In the genomic region with DNA sequence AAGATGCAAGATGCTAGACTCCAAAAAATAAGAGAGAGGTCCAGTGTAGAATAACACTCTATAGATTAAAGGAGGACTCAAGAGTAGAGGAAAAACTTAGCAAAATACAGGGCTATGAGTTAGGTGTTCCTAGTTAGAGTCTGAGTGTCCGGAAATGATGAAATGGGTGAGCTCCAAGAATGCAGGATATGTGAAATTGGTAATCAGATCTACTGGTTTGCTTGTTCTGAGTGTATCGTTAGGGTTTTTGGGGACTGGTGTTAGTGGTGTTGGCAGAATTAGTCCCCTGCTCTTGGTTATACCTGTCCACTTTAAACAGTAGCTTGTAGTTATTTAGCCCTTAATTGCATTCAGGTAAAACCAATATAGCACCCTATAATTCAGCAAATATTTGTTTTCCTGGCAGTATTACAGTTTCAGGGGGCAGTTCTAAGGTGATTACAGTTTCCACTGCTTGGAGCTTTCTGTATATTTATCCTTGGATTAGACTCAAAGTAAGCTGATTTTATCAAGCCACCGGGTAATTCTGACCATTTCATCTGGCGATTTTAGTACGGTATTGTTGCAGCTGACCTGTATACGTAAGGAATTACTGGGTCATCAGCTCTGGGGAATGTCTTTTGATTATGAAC, we compare ENCODE assay signal across 14 cellular contexts.
DNase-seq lines count a peak whose midpoint lies in the region; ATAC-seq and TF ChIP-seq lines count a peak whose summit lies in the region.
"Had no signal": no experiment of that assay in that cellular context is flagged by ENCODE, and none has a peak within 500 bp of the region (broad histone marks: within the 10 kb centered on the region; RNA-seq: fewer than 3 reads in every experiment).

No MANE protein-coding gene starts in this region.

- peak overlapping the region; percentile 79 for H3K4me2 ChIP-seq in BLaER1
- H3K4me2 ChIP-seq in OCI-LY7 (ENCODE audit: low read length): no peak overlapping the region
- H3K4me2 ChIP-seq: smooth muscle cell had no signal

- POLR2A ChIA-PET in OCI-LY7 (lab: Charles Lee): interaction anchor here (1.0 kb wide), 1 partner anchor 9 kb away, joined by 3 read pairs; no protein-coding TSS in a partner anchor

- H3K27me3 ChIP-seq in BLaER1 (no peaks in the 10 kb centered on the region), gastroesophageal sphincter (no peaks in the 10 kb centered on the region)
- H3K27me3 ChIP-seq: SJSA1 had no signal

- 63 to 68% methylated on average over 6 of the region's 6 CpGs for WGBS in gastroesophageal sphincter (ENCODE audit: low coverage in 1 of 2), 2 donors

- peaks cover 25% of the 10 kb centered on the region for H3K4me1 ChIP-seq in BLaER1
- H3K4me1 ChIP-seq in gastroesophageal sphincter: peaks cover 0 to 53% (median 7%) of the 10 kb centered on the region in 3 donors
- no peaks in the 10 kb centered on the region for H3K4me1 ChIP-seq in OCI-LY7 (ENCODE audit: insufficient read depth, low read length, poor library complexity, severe bottlenecking)
- H3K4me1 ChIP-seq: SJSA1 had no signal

- H3K4me3 ChIP-seq in BLaER1: no peak overlapping the region; the same call in 1 of the 2 replicates
- H3K4me3 ChIP-seq in gastroesophageal sphincter: no peak overlapping the region
- H3K4me3 ChIP-seq in OCI-LY7 (ENCODE audit: low read depth, low read length, poor library complexity, severe bottlenecking): no peak overlapping the region
- H3K4me3 ChIP-seq: SJSA1, smooth muscle cell had no signal

- H3K36me3 ChIP-seq in BLaER1: no peaks in the 10 kb centered on the region
- no peaks in the 10 kb centered on the region for H3K36me3 ChIP-seq in gastroesophageal sphincter
- no peaks in the 10 kb centered on the region for H3K36me3 ChIP-seq in OCI-LY7 (ENCODE audit: insufficient read depth, low read length)
- H3K36me3 ChIP-seq: SJSA1 had no signal

- H3K27ac Mint-ChIP-seq in IgD-negative memory B cell: peak overlapping the region in 1 of 3 donors; percentile 7
- peak overlapping the region; percentile 95 for H3K27ac Mint-ChIP-seq in T-helper 1 cell treated with Interleukin-12 subunit alpha and Interleukin-12 subunit beta and Interleukin-4 antibody, amounts not matched to agents 30 μg/mL and 1 μg/mL, for 36 hours
- H3K27ac Mint-ChIP-seq: mesothelial cell of epicardium had no signal

- H3K27ac ChIP-seq in BLaER1 (0 out of 2 replicates have a peak overlapping the region, but pooled peaks have one; percentile 11), gastroesophageal sphincter (peak overlapping the region; percentile 32 to 73 (median 52)), OCI-LY7 (ENCODE audit: low read depth, low read length, poor library complexity, severe bottlenecking) (no peak overlapping the region)
- H3K27ac ChIP-seq: SJSA1 had no signal

- H3K36me3 Mint-ChIP-seq in IgD-negative memory B cell: no peaks in the 10 kb centered on the region
- H3K36me3 Mint-ChIP-seq in T-helper 1 cell treated with Interleukin-12 subunit alpha and Interleukin-12 subunit beta and Interleukin-4 antibody, amounts not matched to agents 30 μg/mL and 1 μg/mL, for 36 hours (ENCODE audit: low read depth): peaks cover 1% of the 10 kb centered on the region
- H3K36me3 Mint-ChIP-seq: mesothelial cell of epicardium had no signal

- no peaks in the 10 kb centered on the region for H3K4me1 Mint-ChIP-seq in IgD-negative memory B cell
- H3K4me1 Mint-ChIP-seq in T-helper 1 cell treated with Interleukin-12 subunit alpha and Interleukin-12 subunit beta and Interleukin-4 antibody, amounts not matched to agents 30 μg/mL and 1 μg/mL, for 36 hours (ENCODE audit: low read depth): peaks cover 42% of the 10 kb centered on the region

- CTCF ChIA-PET in OCI-LY7 (lab: Charles Lee; ENCODE audit: unreplicated experiment): no interaction called here

- no peaks in the 10 kb centered on the region for H3K9me2 ChIP-seq in OCI-LY7 (ENCODE audit: insufficient read depth, low read length)

- peak overlapping the region in 3 of 4 donors; percentile 26 to 75 (median 41) for H3K4me3 Mint-ChIP-seq in IgD-negative memory B cell
- no peak overlapping the region for H3K4me3 Mint-ChIP-seq in T-helper 1 cell treated with Interleukin-12 subunit alpha and Interleukin-12 subunit beta and Interleukin-4 antibody, amounts not matched to agents 30 μg/mL and 1 μg/mL, for 36 hours
- H3K4me3 Mint-ChIP-seq: mesothelial cell of epicardium had no signal

- no peaks in the 10 kb centered on the region for H3K79me2 ChIP-seq in OCI-LY7 (ENCODE audit: insufficient read depth, low read depth, low read length)

- DNase-seq in sciatic nerve (ENCODE audit: low spot score) (no peak), OCI-LY7 (ENCODE audit: low spot score) (no peak), nucleus accumbens (lab: John Stamatoyannopoulos, UW) (no peak), midbrain (lab: John Stamatoyannopoulos, UW) (no peak)
- DNase-seq: Calu3, glutamatergic neuron, NCI-H187 treated with DMSO at 0.1 percent for 48 hours had no signal

- TF ChIP-seq CTCF in gastroesophageal sphincter (IDR thresholded peaks at IDR 0.05) (no peak), OCI-LY7 (conservative IDR thresholded peaks at IDR 0.05; ENCODE audit: low read length) (no peak)

- no peak for ATAC-seq in gastroesophageal sphincter
- ATAC-seq in sciatic nerve: no peak

- no peak overlapping the region for H3K9ac ChIP-seq in BLaER1

- H3K9me3 ChIP-seq in BLaER1 (no peaks in the 10 kb centered on the region), gastroesophageal sphincter (no peaks in the 10 kb centered on the region), OCI-LY7 (ENCODE audit: low read length) (no peaks in the 10 kb centered on the region)
- H3K9me3 ChIP-seq: SJSA1 had no signal

- peaks cover 0 to 4% (median 1%) of the 10 kb centered on the region in 3 donors for H3K9me3 Mint-ChIP-seq in IgD-negative memory B cell
- H3K9me3 Mint-ChIP-seq in T-helper 1 cell treated with Interleukin-12 subunit alpha and Interleukin-12 subunit beta and Interleukin-4 antibody, amounts not matched to agents 30 μg/mL and 1 μg/mL, for 36 hours: no peaks in the 10 kb centered on the region
- H3K9me3 Mint-ChIP-seq: mesothelial cell of epicardium had no signal

- no TSS peak for BruUV-seq in OCI-LY7 (replicated peaks; lab: Mats Ljungman, UMichigan)

- H3K27me3 Mint-ChIP-seq in IgD-negative memory B cell: no peaks in the 10 kb centered on the region
- H3K27me3 Mint-ChIP-seq in T-helper 1 cell treated with Interleukin-12 subunit alpha and Interleukin-12 subunit beta and Interleukin-4 antibody, amounts not matched to agents 30 μg/mL and 1 μg/mL, for 36 hours (ENCODE audit: low read depth): no peaks in the 10 kb centered on the region

- intact Hi-C loops in sciatic nerve (cut with DNase I): no loop called here
- intact Hi-C loops in OCI-LY7 (cut with micrococcal nuclease; ENCODE audit: unreplicated experiment): no loop called here

- TF ChIP-seq EP300 in gastroesophageal sphincter (IDR thresholded peaks at IDR 0.05): no peak

- no peak for TF ChIP-seq POLR2A in gastroesophageal sphincter (IDR thresholded peaks at IDR 0.05)

- no peak overlapping the region for H2AFZ ChIP-seq in OCI-LY7 (ENCODE audit: low read length)

- H4K20me1 ChIP-seq in BLaER1 (no peaks in the 10 kb centered on the region), OCI-LY7 (ENCODE audit: insufficient read depth, low read length) (no peaks in the 10 kb centered on the region)
